In genomic region chr5:154626876-154627552, GRCh38 we compare ENCODE assay signal across 21 cellular contexts.
DNase-seq lines count a peak whose midpoint lies in the region; ATAC-seq, FAIRE-seq and TF ChIP-seq lines count a peak whose summit lies in the region.
"Had no signal": no experiment of that assay in that cellular context is flagged by ENCODE, and none has a peak within 500 bp of the region (broad histone marks: within the 10 kb centered on the region; RNA-seq: fewer than 3 reads in every experiment).

No MANE protein-coding gene starts in this region.

- no peak for TF ChIP-seq EP300 in K562 (IDR thresholded peaks at IDR 0.05; ENCODE audit: low read length)

- no peak overlapping the region for H3K4me2 ChIP-seq in K562 (ENCODE audit: insufficient read depth, low read length)
- no peak overlapping the region for H3K4me2 ChIP-seq in PC-3 (ENCODE audit: low read length)
- H3K4me2 ChIP-seq: KMS-11 had no signal

- H3K27ac ChIP-seq in K562 (ENCODE audit: extremely low read depth, low read depth, low read length) (no peak overlapping the region), mesodermal cell (ENCODE audit: low read depth, low read length, severe bottlenecking) (peak overlapping the region; percentile 3), PC-3 (ENCODE audit: low read length) (no peak overlapping the region)
- H3K27ac ChIP-seq: C4-2B, KMS-11, RWPE1 had no signal

- H3F3A ChIP-seq in PC-3 (ENCODE audit: low read length, unreplicated experiment): no peaks in the 10 kb centered on the region

- POLR2A ChIA-PET in HEK293T (lab: Yijun Ruan, JAX): interaction anchor here (1.2 kb wide), 1 partner anchor 8 kb away, joined by 3 read pairs; no protein-coding TSS in a partner anchor
- POLR2A ChIA-PET in K562 (lab: Yijun Ruan, JAX): interaction anchor here (0.7 to 0.9 kb wide), 2 partner anchors 9 to 378 kb away, joined by 3 to 4 read pairs; no protein-coding TSS in a partner anchor
- POLR2A ChIA-PET in PC-3 (lab: Charles Lee; ENCODE audit: unreplicated experiment): no interaction called here

- no peaks in the 10 kb centered on the region for H3K36me3 ChIP-seq in K562 (ENCODE audit: control insufficient read depth, insufficient read depth, low read length)
- H3K36me3 ChIP-seq in mesodermal cell (ENCODE audit: control insufficient read depth, insufficient read depth, low read length): no peaks in the 10 kb centered on the region
- no peaks in the 10 kb centered on the region for H3K36me3 ChIP-seq in PC-3 (ENCODE audit: low read depth, low read length)

- no peaks in the 10 kb centered on the region for H3K9me1 ChIP-seq in K562 (ENCODE audit: control insufficient read depth, insufficient read depth, low read length)

- FAIRE-seq in K562 (lab: Jason Lieb, UNC): no peak
- FAIRE-seq: GM19239 had no signal

- H3K4me3 ChIP-seq in K562 (no peak overlapping the region), mesodermal cell (ENCODE audit: extremely low read depth, insufficient read depth, low read length, poor library complexity, severe bottlenecking) (no peak overlapping the region), PC-3 (ENCODE audit: low read length) (no peak overlapping the region)

- H3K9me3 ChIP-seq in K562 (replicated peaks; ENCODE audit: control insufficient read depth, insufficient read depth, low read depth, low read length) (no peaks in the 10 kb centered on the region), mesodermal cell (ENCODE audit: control insufficient read depth, low read length) (no peaks in the 10 kb centered on the region), PC-3 (ENCODE audit: low read length) (no peaks in the 10 kb centered on the region)

- ATAC-seq in K562: no peak
- no peak for ATAC-seq in SK-N-SH treated with all-trans-retinoic acid at 6 μM for 48 hours
- no peak for ATAC-seq in PC-3
- no peak for ATAC-seq in HG03571 (IDR thresholded peaks at IDR 0.05; ENCODE audit: unreplicated experiment)
- ATAC-seq: HCT116 had no signal

- H3K4me1 ChIP-seq in K562 (replicated peaks in 1 of 2; ENCODE audit: control insufficient read depth in 2 of 2, insufficient read depth in 2 of 2, low read length in 2 of 2) (peaks cover 0 to 5% of the 10 kb centered on the region in 2 experiments; a peak in 2 of 5 replicates), mesodermal cell (ENCODE audit: control insufficient read depth, insufficient read depth, low read length, poor library complexity, severe bottlenecking) (no peaks in the 10 kb centered on the region), PC-3 (ENCODE audit: insufficient read depth, low read length) (no peaks in the 10 kb centered on the region)

- TF ChIP-seq RAD21 in K562 (CRISPR knock-in tag; conservative IDR thresholded peaks at IDR 0.05 in 1 of 2, IDR thresholded peaks at IDR 0.05 in 1 of 2): no peak

- H3K27me3 ChIP-seq in K562 (ENCODE audit: control insufficient read depth in 2 of 2, insufficient read depth in 2 of 2, low read length in 2 of 2) (peaks cover 12 to 34% of the 10 kb centered on the region in 2 experiments; a peak in 4 of 5 replicates), PC-3 (ENCODE audit: low read length) (no peaks in the 10 kb centered on the region)

- WGBS in K562 (ENCODE audit: insufficient coverage, low coverage, missing lambda C conversion rate): 8% methylated on average over 5 of the region's 7 CpGs
- WGBS in mesodermal cell (ENCODE audit: insufficient coverage in 2 of 2), 2 experiments: 91 to 97% methylated on average over 4 to 5 of the region's 7 CpGs

- in situ Hi-C loops in K562 (cut with MboI): loop anchor here (25.0 kb wide), 1 partner anchor 660 kb away; no protein-coding TSS in a partner anchor

- CTCF ChIA-PET in HEK293T (lab: Yijun Ruan, JAX): interaction anchor here (0.6 to 1.7 kb wide), 4 partner anchors 106 to 205 kb away, joined by 3 to 4 read pairs (median 3); no protein-coding TSS in a partner anchor
- CTCF ChIA-PET in K562 (lab: Yijun Ruan, JAX; ENCODE audit: low intra/inter-chr PET ratio): no interaction called here
- CTCF ChIA-PET in PC-3 (lab: Charles Lee): no interaction called here

- no peak for TF ChIP-seq POLR2A in K562 (conservative IDR thresholded peaks at IDR 0.05)

- H3K79me2 ChIP-seq in K562 (ENCODE audit: control insufficient read depth, insufficient read depth, low read length) (no peaks in the 10 kb centered on the region), PC-3 (ENCODE audit: low read length) (no peaks in the 10 kb centered on the region)

- H2AFZ ChIP-seq in K562 (ENCODE audit: low read depth, low read length) (no peak overlapping the region), PC-3 (ENCODE audit: low read length) (no peak overlapping the region)

- no peaks in the 10 kb centered on the region; the same call in 1 of the 2 replicates for H4K20me1 ChIP-seq in K562 (replicated peaks; ENCODE audit: control insufficient read depth, insufficient read depth, low read length)
- H4K20me1 ChIP-seq in PC-3 (ENCODE audit: low read length): no peaks in the 10 kb centered on the region

- BruUV-seq in K562 (replicated peaks; lab: Mats Ljungman, UMichigan) (no TSS peak), PC-3 (replicated peaks; lab: Mats Ljungman, UMichigan) (no TSS peak)

- H3K9ac ChIP-seq in K562 (ENCODE audit: insufficient read depth in 1 of 2, low read depth in 2 of 2, low read length in 2 of 2) (no peak overlapping the region), PC-3 (ENCODE audit: low read length) (no peak overlapping the region)
- H3K9ac ChIP-seq: KMS-11 had no signal

- intact Hi-C loops in K562 (cut with micrococcal nuclease): no loop called here
- intact Hi-C loops in PC-3 (cut with micrococcal nuclease): no loop called here

- DNase-seq in HEK293T (ENCODE audit: extremely low spot score) (peak; percentile 5), K562 (ENCODE audit: extremely low read depth in 1 of 4, low spot score in 3 of 4) (no peak), GF-D8 (lab: John Stamatoyannopoulos, UW) (no peak), PC-3 (no peak)
- DNase-seq: ACHN, AML-193, DMS79 treated with DMSO at 0.1 percent for 48 hours, NCI-H1417, NCI-H187 treated with DMSO at 0.1 percent for 48 hours, NCI-H226, NCI-H524, NCI-H82, OCI-M1 had no signal

- TF ChIP-seq CTCF in K562 (IDR thresholded peaks at IDR 0.05 in 2 of 3, conservative IDR thresholded peaks at IDR 0.05 in 1 of 3; ENCODE audit: insufficient read depth in 2 of 3, low read depth in 1 of 3, low read length in 3 of 3) (no peak), PC-3 (conservative IDR thresholded peaks at IDR 0.05; ENCODE audit: low read depth, low read length) (no peak)

- H3K9me2 ChIP-seq in PC-3 (replicated peaks; ENCODE audit: low read length): no peaks in the 10 kb centered on the region

TF ChIP-seq in HEK293T, 16 proteins besides CTCF, POLR2A, EP300 and RAD21:
- TF ChIP-seq ELF4 (IDR thresholded peaks at IDR 0.05): no peak
- no peak for TF ChIP-seq TARDBP (IDR thresholded peaks at IDR 0.05)
- no peak for TF ChIP-seq CTBP1 (IDR thresholded peaks at IDR 0.05; ENCODE audit: borderline replicate concordance)
- no peak for TF ChIP-seq ARNT (IDR thresholded peaks at IDR 0.05)
- TF ChIP-seq FOXK2 (IDR thresholded peaks at IDR 0.05): no peak
- TF ChIP-seq BHLHE40 (IDR thresholded peaks at IDR 0.05; ENCODE audit: borderline replicate concordance): no peak
- TF ChIP-seq ZNF384 (IDR thresholded peaks at IDR 0.05): no peak

TF ChIP-seq in K562, 482 proteins besides CTCF, POLR2A, EP300 and RAD21 (continues in another document):
- peak; percentile 41; the same call in 1 of the 2 replicates for TF ChIP-seq MAFK (IDR thresholded peaks at IDR 0.05; ENCODE audit: low read length)
- TF ChIP-seq BRF2 (IDR thresholded peaks at IDR 0.05; ENCODE audit: borderline replicate concordance, insufficient read depth, insufficient read length): no peak
- TF ChIP-seq MAFG (tag; conservative IDR thresholded peaks at IDR 0.05): peak; percentile 55
- TF ChIP-seq ZNF316 (IDR thresholded peaks at IDR 0.05): peak; percentile 77
- peak; percentile 34; the same call in 1 of the 2 replicates for TF ChIP-seq MAFF (IDR thresholded peaks at IDR 0.05; ENCODE audit: low read length)

TF ChIP-seq in SK-N-SH treated with all-trans-retinoic acid at 6 μM for 48 hours, 23 proteins besides CTCF, POLR2A, EP300 and RAD21 (continues in another document):
- no peak for TF ChIP-seq ZC3H10 (CRISPR knock-in tag; IDR thresholded peaks at IDR 0.05)
- TF ChIP-seq ZFP3 (CRISPR knock-in tag; IDR thresholded peaks at IDR 0.05): no peak
- TF ChIP-seq ZNF565 (CRISPR knock-in tag; conservative IDR thresholded peaks at IDR 0.05; ENCODE audit: low read depth): no peak
- no peak for TF ChIP-seq TSHZ2 (CRISPR knock-in tag; IDR thresholded peaks at IDR 0.05)
- no peak for TF ChIP-seq ZNF8 (CRISPR knock-in tag; IDR thresholded peaks at IDR 0.05)
- no peak for TF ChIP-seq ZFP30 (CRISPR knock-in tag; IDR thresholded peaks at IDR 0.05)
- no peak for TF ChIP-seq ARNTL (CRISPR knock-in tag; IDR thresholded peaks at IDR 0.05; ENCODE audit: borderline replicate concordance, low read depth)
- no peak for TF ChIP-seq ISL1 (CRISPR knock-in tag; IDR thresholded peaks at IDR 0.05)
- no peak for TF ChIP-seq RARB (CRISPR knock-in tag; IDR thresholded peaks at IDR 0.05)
- no peak for TF ChIP-seq TCF4 (CRISPR knock-in tag; IDR thresholded peaks at IDR 0.05; ENCODE audit: borderline replicate concordance)
- TF ChIP-seq TOX (CRISPR knock-in tag; IDR thresholded peaks at IDR 0.05; ENCODE audit: borderline replicate concordance): no peak
- no peak for TF ChIP-seq PPARA (CRISPR knock-in tag; IDR thresholded peaks at IDR 0.05; ENCODE audit: borderline replicate concordance)
